Comparison of ENCODE assay signal across 16 cellular contexts in genomic region chr2:127514485-127514884, GRCh38. TPM values are rescaled to one million over a fixed set of nuclear protein-coding genes. Genes with fewer than 3 reads are reported as not detected.
DNase-seq lines count a peak whose midpoint lies in the region; ATAC-seq and TF ChIP-seq lines count a peak whose summit lies in the region.
"Had no signal": no experiment of that assay in that cellular context is flagged by ENCODE, and none has a peak within 500 bp of the region (broad histone marks: within the 10 kb centered on the region; RNA-seq: fewer than 3 reads in every experiment).

No MANE protein-coding gene starts in this region.

- H3K27me3 ChIP-seq in cardiac muscle cell (no peaks in the 10 kb centered on the region), aorta (ENCODE audit: control insufficient read depth in 1 of 2, insufficient read depth in 2 of 2, low read length in 1 of 2) (no peaks in the 10 kb centered on the region)

- H3K9me3 ChIP-seq in cardiac muscle cell (ENCODE audit: low read depth) (no peaks in the 10 kb centered on the region), aorta (ENCODE audit: control insufficient read depth, low read length) (no peaks in the 10 kb centered on the region)

- peaks cover 7% of the 10 kb centered on the region for H3K4me1 ChIP-seq in cardiac muscle cell (ENCODE audit: low read depth)
- peaks cover 0 to 3% of the 10 kb centered on the region in 2 donors for H3K4me1 ChIP-seq in aorta (ENCODE audit: control insufficient read depth in 1 of 2, insufficient read depth in 2 of 2, low read length in 2 of 2)

- H3K36me3 ChIP-seq in cardiac muscle cell (no peaks in the 10 kb centered on the region), aorta (ENCODE audit: control insufficient read depth in 1 of 2, insufficient read depth in 2 of 2, low read length in 1 of 2) (no peaks in the 10 kb centered on the region)

- in situ Hi-C loops in KBM-7 (cut with MboI; ENCODE audit: low pct_unique_long_range_greater_than_20kb, low sequenced_read_pairs), result no loop called here

- intact Hi-C loops in Right ventricle myocardium inferior (cut with DNase I) (no loop called here), cardiac septum (cut with DNase I) (loop anchor here (5.0 kb wide), 1 partner anchor 138 kb away; no protein-coding TSS in a partner anchor), aorta (cut with DNase I) (no loop called here)

- ATAC-seq in Right ventricle myocardium inferior (peak; percentile 76), aorta (ENCODE audit: low FRiP score) (peak; percentile 27)

- WGBS in aorta, 2 donors, result 87 to 89% methylated on average over 13 of the region's 13 CpGs

- no peak overlapping the region for H3K4me3 ChIP-seq in cardiac muscle cell
- H3K4me3 ChIP-seq in aorta (ENCODE audit: low read length in 2 of 2), result no peak overlapping the region
- H3K4me3 ChIP-seq: PC-9 had no signal

- no peak for TF ChIP-seq CTCF in cardiac muscle cell (IDR thresholded peaks at IDR 0.05; ENCODE audit: low read depth, low read length)

- DNase-seq in Right ventricle myocardium inferior (ENCODE audit: missing footprints) (peak; percentile 68), cardiac septum (ENCODE audit: low spot score) (no peak), cardiac muscle cell (ENCODE audit: low read depth in 1 of 2, low spot score in 1 of 2) (no peak), occipital lobe (lab: John Stamatoyannopoulos, UW) (peak; percentile 28), aorta (no peak), mesenteric fat pad (ENCODE audit: low spot score) (no peak), KBM-7 (no peak), NCI-H1417 (lab: John Stamatoyannopoulos, UW) (no peak)
- DNase-seq: ACHN; activated CD4-positive, alpha-beta T cell treated with anti-CD3 and anti-CD28 coated beads for 1 hour; amniotic stem cell; effector CD4-positive, alpha-beta T cell; KG1; NCI-H1436 treated with DMSO at 0.1 percent for 48 hours; NCI-H510A treated with DMSO at 0.1 percent for 48 hours; PC-9 had no signal

- peak overlapping the region; percentile 65 for H3K27ac ChIP-seq in cardiac muscle cell
- no peak overlapping the region for H3K27ac ChIP-seq in aorta (ENCODE audit: low read depth in 1 of 2, low read length in 2 of 2)
- H3K27ac ChIP-seq: PC-9 had no signal

RNA-seq across cellular contexts. Expression of gene IWS1, which starts 11.8 kb away (rescaled TPM):
- total RNA-seq in Right ventricle myocardium inferior (53.0 TPM), cardiac septum (40.7 TPM), cardiac muscle cell (47.2 and 55.6 TPM in 2 replicates), occipital lobe (34.5 TPM), aorta (10 to 100 TPM; 37.1 to 40.2 TPM), mesenteric fat pad (39.1 TPM)
- polyA plus RNA-seq in cardiac muscle cell (52.4 and 53.8 TPM in 2 replicates), aorta (10 to 100 TPM; 14.0 to 27.6 TPM)

RNA-seq across cellular contexts. Expression of gene MYO7B, which starts 21.0 kb away (rescaled TPM):
- total RNA-seq in Right ventricle myocardium inferior (0.46 TPM), cardiac septum (0.78 TPM), cardiac muscle cell (0.06 TPM in 1 of 2 replicates, not detected in the other), occipital lobe (not detected), aorta (1 to 10 TPM in 1 of 2 donors, under 1 TPM in 1; 0.32 to 2.0 TPM), mesenteric fat pad (2.1 TPM)
- polyA plus RNA-seq in cardiac muscle cell (0.12 TPM in 1 of 2 replicates, not detected in the other), aorta (10 to 100 TPM in 1 of 2 donors, 1 to 10 TPM in 1; 1.1 to 26.3 TPM)
- total RNA-seq: PC-9 had no signal

Comparison
In these comparisons a context has a peak if more than half of its experiments do, and no peak if none do; other contexts are left out.
1. DNase-seq: peak in Right ventricle myocardium inferior (single experiment) and occipital lobe (single experiment); none in cardiac septum (single experiment), cardiac muscle cell (0 of 2), aorta (0 of 2), mesenteric fat pad (single experiment), KBM-7 (single experiment) and NCI-H1417 (0 of 3).